13 cellular contexts compared by ENCODE assay signal in genomic region chr1:5119496-5120234, GRCh38.
DNase-seq lines count a peak whose midpoint lies in the region; TF ChIP-seq lines count a peak whose summit lies in the region.
"Had no signal": no experiment of that assay in that cellular context is flagged by ENCODE, and none has a peak within 500 bp of the region (broad histone marks: within the 10 kb centered on the region; RNA-seq: fewer than 3 reads in every experiment).

No MANE protein-coding gene starts in this region.

- no peak for TF ChIP-seq EP300 in stomach (IDR thresholded peaks at IDR 0.05)

- intact Hi-C loops in stomach (cut with DNase I; ENCODE audit: low total_unique reads): no loop called here

- TF ChIP-seq CTCF in GM12865 (IDR thresholded peaks at IDR 0.05; ENCODE audit: insufficient read depth, low read depth, low read length, missing control alignments): peak; percentile 12
- TF ChIP-seq CTCF in endothelial cell (IDR thresholded peaks at IDR 0.05; ENCODE audit: unreplicated experiment): peak; percentile 33
- TF ChIP-seq CTCF in neural crest cell (conservative IDR thresholded peaks at IDR 0.05): peak; percentile 71
- TF ChIP-seq CTCF in stomach (IDR thresholded peaks at IDR 0.05): no peak

- DNase-seq in GM12865 (ENCODE audit: low read depth) (no peak), Karpas-422 (peak; percentile 38), endothelial cell (ENCODE audit: low spot score) (peak; percentile 29), neural crest cell (ENCODE audit: low read depth, low spot score) (peak; percentile 42), stomach (no peak), NAMALWA (ENCODE audit: low spot score) (no peak)
- no peak for DNase-seq in activated CD8-positive, alpha-beta memory T cell treated with anti-CD3 and anti-CD28 coated beads, Interleukin-2, amount 50 U/mL, for 48 hours
- DNase-seq: activated T-cell treated with anti-CD3 and anti-CD28 coated beads, Interleukin-2, amount 50 U/mL, for 1 hour; erythroblast; midbrain; NCI-H1092 treated with DMSO at 0.1 percent for 48 hours had no signal

- H3K9me3 ChIP-seq in Karpas-422 (ENCODE audit: low read length) (no peaks in the 10 kb centered on the region), stomach (no peaks in the 10 kb centered on the region)

- H3K4me3 ChIP-seq in GM12865 (ENCODE audit: low read depth, low read length): no peak overlapping the region
- H3K4me3 ChIP-seq in Karpas-422 (ENCODE audit: low read length): no peak overlapping the region
- no peak overlapping the region for H3K4me3 ChIP-seq in stomach

- no peak overlapping the region for H3K27ac ChIP-seq in Karpas-422 (ENCODE audit: low read length)
- H3K27ac ChIP-seq in stomach: no peak overlapping the region

- H2AFZ ChIP-seq in Karpas-422 (ENCODE audit: low read length): no peak overlapping the region

- H3K27me3 ChIP-seq in Karpas-422 (ENCODE audit: low read length) (no peaks in the 10 kb centered on the region), stomach (peaks cover 0 to 18% (median 0%) of the 10 kb centered on the region in 3 donors)

- H3K36me3 ChIP-seq in Karpas-422 (ENCODE audit: insufficient read depth, low read length): no peaks in the 10 kb centered on the region
- no peaks in the 10 kb centered on the region for H3K36me3 ChIP-seq in stomach

- H3K27ac Mint-ChIP-seq in endothelial cell (ENCODE audit: unreplicated experiment) (no peak overlapping the region), neural crest cell (ENCODE audit: unreplicated experiment) (peak overlapping the region; percentile 71)
- H3K27ac Mint-ChIP-seq: activated naive CD4-positive, alpha-beta T cell treated with anti-CD3 and anti-CD28 coated beads, Interleukin-2, amount 50 U/mL, for 72 hours; dendritic cell treated with granulocyte-macrophage colony-stimulating factor and Interleukin-4, amounts not matched to agents 40 ng/mL and 50 ng/mL, for 4 days had no signal

- H3K27me3 Mint-ChIP-seq in endothelial cell (ENCODE audit: unreplicated experiment): peaks cover 4% of the 10 kb centered on the region
- H3K27me3 Mint-ChIP-seq in neural crest cell (ENCODE audit: low read depth): no peaks in the 10 kb centered on the region

- no peak overlapping the region for H3K9ac ChIP-seq in Karpas-422 (ENCODE audit: low read length)

- no peaks in the 10 kb centered on the region for H3K9me2 ChIP-seq in Karpas-422 (replicated peaks; ENCODE audit: insufficient read depth, low read length)

- no peak overlapping the region for H3K4me2 ChIP-seq in Karpas-422 (ENCODE audit: low read depth, low read length, poor library complexity, severe bottlenecking)

- no peak for TF ChIP-seq POLR2A in stomach (IDR thresholded peaks at IDR 0.05)

- H4K20me1 ChIP-seq in Karpas-422 (ENCODE audit: insufficient read depth, low read depth, low read length): no peaks in the 10 kb centered on the region

- H3K4me3 Mint-ChIP-seq in endothelial cell (ENCODE audit: unreplicated experiment) (no peak overlapping the region), neural crest cell (no peak overlapping the region)
- H3K4me3 Mint-ChIP-seq: dendritic cell treated with granulocyte-macrophage colony-stimulating factor and Interleukin-4, amounts not matched to agents 40 ng/mL and 50 ng/mL, for 4 days had no signal

- H3K4me1 Mint-ChIP-seq in endothelial cell (ENCODE audit: unreplicated experiment) (no peaks in the 10 kb centered on the region), neural crest cell (peaks cover 37% of the 10 kb centered on the region)

- no peaks in the 10 kb centered on the region for H3K4me1 ChIP-seq in Karpas-422 (ENCODE audit: low read length)
- H3K4me1 ChIP-seq in stomach: no peaks in the 10 kb centered on the region

- no peaks in the 10 kb centered on the region for H3K36me3 Mint-ChIP-seq in endothelial cell (ENCODE audit: low read depth, unreplicated experiment)
- no peaks in the 10 kb centered on the region for H3K36me3 Mint-ChIP-seq in neural crest cell (ENCODE audit: low read depth)
- H3K36me3 Mint-ChIP-seq: activated naive CD4-positive, alpha-beta T cell treated with anti-CD3 and anti-CD28 coated beads, Interleukin-2, amount 50 U/mL, for 72 hours had no signal

- H3K9me3 Mint-ChIP-seq in endothelial cell (ENCODE audit: unreplicated experiment) (no peaks in the 10 kb centered on the region), neural crest cell (peaks cover 8% of the 10 kb centered on the region)

- 37 to 46% (median 43%) methylated on average over 11 of the region's 11 CpGs for WGBS in stomach, 5 donors

- no peaks in the 10 kb centered on the region for H3K79me2 ChIP-seq in Karpas-422 (ENCODE audit: low read length)

Comparison
In these comparisons a context has a peak if more than half of its experiments do, and no peak if none do; other contexts are left out.
1. DNase-seq: peak in Karpas-422 (single experiment), endothelial cell (single experiment) and neural crest cell (single experiment); none in GM12865 (single experiment), activated CD8-positive, alpha-beta memory T cell treated with anti-CD3 and anti-CD28 coated beads, Interleukin-2, amount 50 U/mL, for 48 hours (single experiment), stomach (single experiment) and NAMALWA (single experiment).
2. CTCF ChIP-seq: peak in GM12865 (single experiment), endothelial cell (single experiment) and neural crest cell (single experiment); none in stomach (0 of 7).